Comparison of ENCODE assay signal across 8 cellular contexts in the genomic region with DNA sequence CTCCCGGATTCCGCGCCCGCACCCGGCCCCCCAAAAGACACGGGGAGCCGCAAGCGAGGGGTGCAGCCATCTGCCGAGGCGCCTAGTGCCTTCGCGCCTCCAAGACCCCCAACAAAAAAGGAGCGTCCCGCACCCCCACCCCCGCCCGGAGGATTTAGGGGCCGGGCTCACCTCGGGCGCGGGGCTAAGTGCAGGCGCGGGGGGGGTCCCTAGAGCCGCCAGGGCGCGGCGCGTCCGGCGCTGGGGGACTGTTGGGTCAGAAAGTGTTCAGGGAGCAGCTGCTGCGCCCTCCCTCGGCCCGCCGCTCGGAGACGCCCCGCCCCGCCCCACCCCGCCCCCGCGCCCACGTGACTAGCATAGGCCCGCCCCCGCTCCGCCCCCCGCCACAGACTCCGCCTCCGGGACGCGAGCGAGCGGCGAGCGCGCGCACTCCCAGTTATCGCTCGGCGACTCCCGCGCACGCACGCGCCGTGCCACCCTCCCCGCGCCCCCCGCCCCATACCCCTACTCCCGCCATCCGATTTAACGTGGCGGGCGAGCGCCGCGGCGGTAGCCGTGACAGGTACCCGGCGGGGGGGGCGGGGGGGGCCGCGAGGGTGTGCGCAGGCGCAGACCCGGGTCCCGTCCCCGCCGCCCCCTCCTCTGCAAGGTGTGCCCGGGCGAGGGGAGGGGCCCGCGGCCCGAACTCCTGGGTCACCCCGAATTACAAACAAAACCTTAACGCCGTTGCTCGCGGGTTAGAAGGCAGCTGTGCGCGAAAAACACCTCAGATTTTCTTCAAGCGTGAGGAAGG. TPM values are rescaled to one million over a fixed set of nuclear protein-coding genes. Genes with fewer than 3 reads are reported as not detected.
A peak's percentile ranks its signal among the peaks of the same experiment; 100 is the strongest.
DNase-seq lines count a peak whose midpoint lies in the region; ATAC-seq and TF ChIP-seq lines count a peak whose summit lies in the region.

No MANE protein-coding gene starts in this region.

- H3K9me3 ChIP-seq in ascending aorta: no peaks in the 10 kb centered on the region

- no peaks in the 10 kb centered on the region for H3K27me3 ChIP-seq in ascending aorta

- intact Hi-C loops in ascending aorta (cut with DNase I): loop anchor here (1.0 to 5.0 kb wide), 3 partner anchors 68 to 197 kb away; partner anchors contain the start of genes DMC1, KDELR3 and MAFF

- peak; percentile 45 for ATAC-seq in GM21737 (IDR thresholded peaks at IDR 0.05; ENCODE audit: unreplicated experiment)

- DNase-seq in DMS114 treated with DMSO at 0.1 percent for 48 hours (lab: John Stamatoyannopoulos, UW; ENCODE audit: unreplicated experiment): peak; percentile 15
- DNase-seq in MV-4-11 (lab: John Stamatoyannopoulos, UW): peak; percentile 9
- DNase-seq in T-helper 2 cell: peak; percentile 71 to 84 (median 80)
- peak in 1 of 2 donors; percentile 85 for DNase-seq in ascending aorta (ENCODE audit: low spot score in 2 of 2)
- peak; percentile 74 to 84 for DNase-seq in hippocampal formation (lab: John Stamatoyannopoulos, UW)
- peak; percentile 80 for DNase-seq in retina
- DNase-seq in foreskin melanocyte: no peak

- H3K4me1 ChIP-seq in ascending aorta: peaks cover 0 to 3% of the 10 kb centered on the region in 2 donors

- TF ChIP-seq CTCF in ascending aorta (IDR thresholded peaks at IDR 0.05): no peak

- peak overlapping the region; percentile 77 to 86 for H3K27ac ChIP-seq in ascending aorta

- no peaks in the 10 kb centered on the region for H3K36me3 ChIP-seq in ascending aorta

- H3K4me3 ChIP-seq in ascending aorta: peak overlapping the region; percentile 82 to 97

RNA-seq across cellular contexts. Expression of gene KCNJ4, which starts 56.2 kb away (rescaled TPM):
- not detected for total RNA-seq in ascending aorta
